21 cellular contexts compared by ENCODE assay signal in the genomic region with DNA sequence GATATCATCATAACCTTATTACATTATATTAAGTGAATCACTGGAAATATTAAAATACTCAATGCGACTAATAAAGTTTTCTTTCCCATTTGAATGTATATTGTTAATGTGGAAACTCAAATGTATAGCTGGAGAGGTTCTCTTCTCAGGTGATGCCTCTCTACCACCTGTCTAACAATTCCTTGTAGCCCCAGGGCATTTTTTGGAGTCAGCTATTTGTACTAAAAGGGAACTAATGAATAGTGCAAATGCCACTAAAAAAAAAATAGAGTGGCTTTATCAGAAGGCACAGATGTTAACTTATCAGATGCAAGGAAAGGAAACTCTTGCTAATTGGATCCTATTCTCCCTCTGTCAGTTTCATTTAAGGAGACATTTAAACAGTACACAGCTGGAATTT.
DNase-seq lines count a peak whose midpoint lies in the region.
"Had no signal": no experiment of that assay in that cellular context is flagged by ENCODE, and none has a peak within 500 bp of the region (broad histone marks: within the 10 kb centered on the region; RNA-seq: fewer than 3 reads in every experiment).

No MANE protein-coding gene starts in this region.

- DNase-seq in NCI-H748 (lab: John Stamatoyannopoulos, UW; ENCODE audit: unreplicated experiment): peak; percentile 33
- no peak for DNase-seq in NCI-H748 treated with DMSO at 0.1 percent for 48 hours (lab: John Stamatoyannopoulos, UW)
- DNase-seq in NCI-H69 (lab: John Stamatoyannopoulos, UW): peak; percentile 94
- peak; percentile 26 for DNase-seq in dedifferentiated amniotic fluid mesenchymal stem cell (ENCODE audit: extremely low spot score)
- no peak for DNase-seq in T-helper 2 cell
- DNase-seq in COR-L47 (lab: John Stamatoyannopoulos, UW): no peak
- DNase-seq in retina: no peak
- DNase-seq: AML-193; CD4-positive, alpha-beta T cell; DMS79; GF-D8; HCEC 1CT; KBM-7; MV-4-11; NCI-H1436; NCI-H1930; NCI-H2227 treated with DMSO at 0.1 percent for 48 hours; NCI-H526 treated with DMSO at 0.1 percent for 48 hours; NK-92 treated with Interleukin-12 subunit alpha and Interleukin-12 subunit beta, amount 100 ng/mL, for 24 hours; PC-3; SJCRH30 had no signal

Comparison
In these comparisons a context has a peak if more than half of its experiments do, and no peak if none do; other contexts are left out.
1. DNase-seq: peak in NCI-H748 (single experiment), NCI-H69 (single experiment) and dedifferentiated amniotic fluid mesenchymal stem cell (single experiment); none in NCI-H748 treated with DMSO at 0.1 percent for 48 hours (single experiment), T-helper 2 cell (0 of 5), COR-L47 (single experiment) and retina (single experiment).